17 cellular contexts compared by ENCODE assay signal in the genomic region with DNA sequence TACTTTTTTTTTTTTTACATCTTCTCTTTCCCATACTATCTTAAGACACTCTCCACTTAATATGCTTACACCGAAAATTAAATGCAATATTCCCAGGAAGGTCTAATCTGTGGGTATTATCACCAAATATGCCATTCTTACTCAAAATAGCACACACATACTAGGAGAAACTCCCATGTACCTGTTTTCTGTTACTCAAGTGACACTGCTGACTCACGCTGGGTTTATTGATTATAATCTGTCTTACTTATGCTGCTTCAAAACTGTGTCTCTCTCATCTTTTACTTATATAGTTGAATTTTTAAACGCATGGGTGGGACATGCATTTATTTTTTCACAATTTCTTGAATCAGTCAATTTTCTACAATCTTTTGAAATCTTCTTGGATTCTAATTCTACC. TPM values are rescaled to one million over a fixed set of nuclear protein-coding genes. Genes with fewer than 3 reads are reported as not detected.
A peak's percentile ranks its signal among the peaks of the same experiment; 100 is the strongest.
DNase-seq lines count a peak whose midpoint lies in the region; ATAC-seq, FAIRE-seq and TF ChIP-seq lines count a peak whose summit lies in the region.
"Had no signal": no experiment of that assay in that cellular context is flagged by ENCODE, and none has a peak within 500 bp of the region (broad histone marks: within the 10 kb centered on the region; RNA-seq: fewer than 3 reads in every experiment).

No MANE protein-coding gene starts in this region.

- TF ChIP-seq POLR2A in K562 (conservative IDR thresholded peaks at IDR 0.05), result no peak

- H3K4me3 Mint-ChIP-seq in progenitor cell of endocrine pancreas (ENCODE audit: low read depth), result no peak overlapping the region

- H3K36me3 ChIP-seq in KMS-11 (ENCODE audit: insufficient read depth) (no peaks in the 10 kb centered on the region), K562 (ENCODE audit: control insufficient read depth, insufficient read depth, low read length) (peaks cover 56% of the 10 kb centered on the region)

- H2AFZ ChIP-seq in KMS-11 (ENCODE audit: low read depth) (no peak overlapping the region), K562 (ENCODE audit: low read depth, low read length) (no peak overlapping the region)
- H2AFZ ChIP-seq: GM23248 had no signal

- intact Hi-C loops in K562 (cut with micrococcal nuclease), result no loop called here

- H3K4me3 ChIP-seq in KMS-11 (IDR thresholded peaks at IDR 0.05; ENCODE audit: insufficient read depth, low read depth, low read length) (no peak overlapping the region), K562 (no peak overlapping the region)
- H3K4me3 ChIP-seq: HAP-1 had no signal

- TF ChIP-seq CTCF in KMS-11 (conservative IDR thresholded peaks at IDR 0.05; ENCODE audit: low read depth, low read length), result no peak
- TF ChIP-seq CTCF in K562 (IDR thresholded peaks at IDR 0.05 in 2 of 3, conservative IDR thresholded peaks at IDR 0.05 in 1 of 3; ENCODE audit: insufficient read depth in 2 of 3, low read depth in 1 of 3, low read length in 3 of 3), result no peak
- TF ChIP-seq CTCF in progenitor cell of endocrine pancreas (IDR thresholded peaks at IDR 0.05; ENCODE audit: unreplicated experiment), result no peak

- H3K9me1 ChIP-seq in K562 (ENCODE audit: control insufficient read depth, insufficient read depth, low read length), result no peaks in the 10 kb centered on the region

- H3K27me3 Mint-ChIP-seq in progenitor cell of endocrine pancreas, result no peaks in the 10 kb centered on the region
- H3K27me3 Mint-ChIP-seq: CD4-positive, alpha-beta T cell; IgD-negative memory B cell had no signal

- in situ Hi-C loops in K562 (cut with MboI), result no loop called here

- POLR2A ChIA-PET in K562 (lab: Yijun Ruan, JAX), result interaction anchor here (0.7 to 1.2 kb wide), 2 partner anchors 12 to 29 kb away, joined by 3 to 5 read pairs; no protein-coding TSS in a partner anchor

- peak overlapping the region; percentile 51 for H3K27ac Mint-ChIP-seq in progenitor cell of endocrine pancreas
- H3K27ac Mint-ChIP-seq: CD4-positive, alpha-beta T cell; IgD-negative memory B cell had no signal

- ATAC-seq in K562, result peak; percentile 85
- no peak for ATAC-seq in HG03469 (IDR thresholded peaks at IDR 0.05; ENCODE audit: unreplicated experiment)
- no peak for ATAC-seq in HG02763 (IDR thresholded peaks at IDR 0.05; ENCODE audit: unreplicated experiment)

- BruUV-seq in K562 (replicated peaks; lab: Mats Ljungman, UMichigan), result no TSS peak

- no peak for TF ChIP-seq EP300 in K562 (IDR thresholded peaks at IDR 0.05; ENCODE audit: low read length)

- H4K20me1 ChIP-seq in KMS-11 (ENCODE audit: insufficient read depth) (no peaks in the 10 kb centered on the region), K562 (replicated peaks; ENCODE audit: control insufficient read depth, insufficient read depth, low read length) (no peaks in the 10 kb centered on the region)

- WGBS in K562 (ENCODE audit: insufficient coverage, low coverage, missing lambda C conversion rate), result 12% methylated on average over 3 of the region's 3 CpGs

- peaks cover 24% of the 10 kb centered on the region for H3K4me1 Mint-ChIP-seq in progenitor cell of endocrine pancreas (ENCODE audit: low read depth)

- no peak for TF ChIP-seq RAD21 in K562 (CRISPR knock-in tag; conservative IDR thresholded peaks at IDR 0.05 in 1 of 2, IDR thresholded peaks at IDR 0.05 in 1 of 2)

- H3K36me3 Mint-ChIP-seq in progenitor cell of endocrine pancreas (ENCODE audit: insufficient read depth), result peaks cover 25% of the 10 kb centered on the region

- CTCF ChIA-PET in K562 (lab: Yijun Ruan, JAX; ENCODE audit: low intra/inter-chr PET ratio), result interaction anchor here (2.6 kb wide), 1 partner anchor 35 kb away, joined by 14 read pairs; no protein-coding TSS in a partner anchor

- FAIRE-seq in G401.6 (lab: Jason Lieb, UNC) (peak; percentile 3), K562 (lab: Jason Lieb, UNC) (peak; percentile 48)
- FAIRE-seq: A204.1, D721Med had no signal

- DNase-seq in K562 (ENCODE audit: extremely low read depth in 1 of 4, low spot score in 3 of 4) (peak in 2 of 4 experiments; percentile 24 to 60), progenitor cell of endocrine pancreas (ENCODE audit: low spot score, unreplicated experiment) (no peak), mucosa of gallbladder (ENCODE audit: low spot score) (no peak)
- no peak for DNase-seq in stimulated activated naive CD4-positive, alpha-beta T cell treated with Interleukin-2 at 50 U/mL for 16 hours (lab: John Stamatoyannopoulos, UW)
- DNase-seq: ACHN; Caco-2; CD4-positive, alpha-beta T cell; GM23248 had no signal

- H3K27ac ChIP-seq in KMS-11 (no peak overlapping the region; the same call in 1 of the 2 replicates), K562 (ENCODE audit: extremely low read depth, low read depth, low read length) (peak overlapping the region; percentile 29; the same call in 2 of the 3 replicates)
- H3K27ac ChIP-seq: C4-2B, GM23248 had no signal

- H3K4me2 ChIP-seq in KMS-11, result peak overlapping the region; percentile 39
- no peak overlapping the region; the same call in 1 of the 2 replicates for H3K4me2 ChIP-seq in K562 (ENCODE audit: insufficient read depth, low read length)

- H3K79me2 ChIP-seq in KMS-11 (ENCODE audit: insufficient read depth, low read depth) (no peaks in the 10 kb centered on the region), K562 (ENCODE audit: control insufficient read depth, insufficient read depth, low read length) (no peaks in the 10 kb centered on the region)

- H3K9me3 ChIP-seq in K562 (replicated peaks; ENCODE audit: control insufficient read depth, insufficient read depth, low read depth, low read length), result no peaks in the 10 kb centered on the region
- H3K9me3 ChIP-seq: Caco-2, HAP-1 had no signal

- H3K9ac ChIP-seq in KMS-11 (no peak overlapping the region), K562 (ENCODE audit: insufficient read depth in 1 of 2, low read depth in 2 of 2, low read length in 2 of 2) (no peak overlapping the region)
- H3K9ac ChIP-seq: GM23248 had no signal

- H3K27me3 ChIP-seq in KMS-11 (ENCODE audit: insufficient read depth, low read depth), result no peaks in the 10 kb centered on the region
- H3K27me3 ChIP-seq in K562 (ENCODE audit: control insufficient read depth in 2 of 2, insufficient read depth in 2 of 2, low read length in 2 of 2), result no peaks in the 10 kb centered on the region

- peaks cover 58% of the 10 kb centered on the region for H3K4me1 ChIP-seq in KMS-11 (ENCODE audit: low read depth, poor library complexity, severe bottlenecking)
- H3K4me1 ChIP-seq in K562 (replicated peaks in 1 of 2; ENCODE audit: control insufficient read depth in 2 of 2, insufficient read depth in 2 of 2, low read length in 2 of 2), result peaks cover 6 to 15% of the 10 kb centered on the region in 2 experiments; a peak in 4 of 5 replicates
- H3K4me1 ChIP-seq: Caco-2, HAP-1 had no signal

- H3K9me3 Mint-ChIP-seq in progenitor cell of endocrine pancreas (ENCODE audit: low read depth), result no peaks in the 10 kb centered on the region
- H3K9me3 Mint-ChIP-seq: CD4-positive, alpha-beta T cell; IgD-negative memory B cell had no signal

TF ChIP-seq in K562, 482 proteins besides CTCF, POLR2A, EP300 and RAD21 (continues in another document):
- TF ChIP-seq SMARCE1 (IDR thresholded peaks at IDR 0.05), result peak; percentile 46
- TF ChIP-seq ARID1B (IDR thresholded peaks at IDR 0.05), result peak; percentile 28; the same call in 1 of the 2 replicates
- no peak for TF ChIP-seq RBM15 (IDR thresholded peaks at IDR 0.05; ENCODE audit: insufficient read depth, low read length)
- no peak for TF ChIP-seq SIN3B (IDR thresholded peaks at IDR 0.05; ENCODE audit: low read depth)
- no peak for TF ChIP-seq NFYB (IDR thresholded peaks at IDR 0.05; ENCODE audit: extremely low read depth, insufficient read length)

RNA-seq across cellular contexts. Expression of a gene that starts 29.9 kb away (rescaled TPM):
- 9.8 and 24.7 TPM in 2 replicates for total RNA-seq in K562 (2011; cell fraction: chromatin; rRNA removed; ENCODE audit: low replicate concordance)
- total RNA-seq in K562 (2011; cell fraction: nucleolus; rRNA removed), result 15.3 and 20.7 TPM in 2 replicates
- total RNA-seq in K562 (2011; cell fraction: nucleoplasm; rRNA removed), result 18.0 and 23.6 TPM in 2 replicates
- 64.3 and 65.9 TPM in 2 replicates for total RNA-seq in K562 (2014; rRNA removed)
- 59.5 and 66.0 TPM in 2 replicates for total RNA-seq in K562 (2014; rRNA removed; fragmentation: Illumina TruSeq; extraction: Trizol)
- total RNA-seq in K562 (2015; rRNA removed; fragmentation: Illumina TruSeq; extraction: Trizol), result 54.3 and 56.3 TPM in 2 replicates
- total RNA-seq in K562 (2021), result 61.1 and 68.3 TPM in 2 replicates
- 26.2 and 60.2 TPM in 2 replicates for polyA plus RNA-seq in K562 (2011; rRNA removed)
- 9.6 and 13.5 TPM in 2 replicates for polyA plus RNA-seq in K562 (2011; cell fraction: cytosol; rRNA removed)
- 8.6 and 9.7 TPM in 2 replicates for polyA plus RNA-seq in K562 (2011; cell fraction: nucleus; rRNA removed)
- 22.0 and 36.8 TPM in 2 replicates for polyA plus RNA-seq in K562 (2012)
- 42.8 and 50.0 TPM in 2 replicates for polyA plus RNA-seq in K562 (2014; fragmentation: Illumina TruSeq; extraction: Trizol)
- polyA plus RNA-seq in K562 (2014; fragmentation: Nextera tagmentation; extraction: Ambion mirVana), result 10 to 100 TPM in 1 of 2 experiments, 1 to 10 TPM in 1; 9.7 to 11.8 TPM
- polyA plus RNA-seq in K562 (2014; rRNA removed), result 56.1 and 70.0 TPM in 2 replicates
- 45.2 and 53.2 TPM in 2 replicates for polyA minus RNA-seq in K562 (2011; rRNA and poly(A)+ RNA removed)
- 10.6 and 24.8 TPM in 2 replicates for polyA minus RNA-seq in K562 (2011; cell fraction: cytosol; rRNA and poly(A)+ RNA removed)
- polyA minus RNA-seq in K562 (2011; cell fraction: nucleus; rRNA and poly(A)+ RNA removed), result 35.1 and 41.5 TPM in 2 replicates
- total RNA-seq in progenitor cell of endocrine pancreas, result 68.1 and 73.1 TPM in 2 replicates
- total RNA-seq in mucosa of gallbladder, result 45.4 TPM

RNA-seq across cellular contexts. Expression of a gene that starts 34.3 kb away (rescaled TPM):
- total RNA-seq in K562 (2011; cell fraction: chromatin; rRNA removed; ENCODE audit: low replicate concordance), result 10.9 and 53.2 TPM in 2 replicates
- 8.4 and 12.0 TPM in 2 replicates for total RNA-seq in K562 (2011; cell fraction: nucleolus; rRNA removed)
- 24.1 and 29.8 TPM in 2 replicates for total RNA-seq in K562 (2011; cell fraction: nucleoplasm; rRNA removed)
- total RNA-seq in K562 (2014; rRNA removed) (18.6 and 21.1 TPM in 2 replicates), K562 (2014; rRNA removed; fragmentation: Illumina TruSeq; extraction: Trizol) (30.2 and 37.2 TPM in 2 replicates), K562 (2015; rRNA removed; fragmentation: Illumina TruSeq; extraction: Trizol) (22.7 and 27.0 TPM in 2 replicates), K562 (2021) (23.0 and 25.9 TPM in 2 replicates), progenitor cell of endocrine pancreas (27.8 and 34.9 TPM in 2 replicates), mucosa of gallbladder (11.0 TPM)
- polyA plus RNA-seq in K562 (2011; rRNA removed) (19.7 and 40.6 TPM in 2 replicates), K562 (2014; fragmentation: Illumina TruSeq; extraction: Trizol) (23.6 and 24.3 TPM in 2 replicates), K562 (2014; fragmentation: Nextera tagmentation; extraction: Ambion mirVana) (10 to 100 TPM; 10.5 to 13.5 TPM), K562 (2014; rRNA removed) (22.7 and 22.9 TPM in 2 replicates)
- polyA plus RNA-seq in K562 (2011; cell fraction: cytosol; rRNA removed), result 5.4 and 9.8 TPM in 2 replicates
- 21.6 and 24.9 TPM in 2 replicates for polyA plus RNA-seq in K562 (2011; cell fraction: nucleus; rRNA removed)
- 12.7 and 16.6 TPM in 2 replicates for polyA plus RNA-seq in K562 (2012)
- polyA minus RNA-seq in K562 (2011; rRNA and poly(A)+ RNA removed), result 18.1 and 24.8 TPM in 2 replicates
- 6.3 and 7.8 TPM in 2 replicates for polyA minus RNA-seq in K562 (2011; cell fraction: cytosol; rRNA and poly(A)+ RNA removed)
- polyA minus RNA-seq in K562 (2011; cell fraction: nucleus; rRNA and poly(A)+ RNA removed), result 16.6 and 23.0 TPM in 2 replicates
